8 cellular contexts compared by ENCODE assay signal in the genomic region with DNA sequence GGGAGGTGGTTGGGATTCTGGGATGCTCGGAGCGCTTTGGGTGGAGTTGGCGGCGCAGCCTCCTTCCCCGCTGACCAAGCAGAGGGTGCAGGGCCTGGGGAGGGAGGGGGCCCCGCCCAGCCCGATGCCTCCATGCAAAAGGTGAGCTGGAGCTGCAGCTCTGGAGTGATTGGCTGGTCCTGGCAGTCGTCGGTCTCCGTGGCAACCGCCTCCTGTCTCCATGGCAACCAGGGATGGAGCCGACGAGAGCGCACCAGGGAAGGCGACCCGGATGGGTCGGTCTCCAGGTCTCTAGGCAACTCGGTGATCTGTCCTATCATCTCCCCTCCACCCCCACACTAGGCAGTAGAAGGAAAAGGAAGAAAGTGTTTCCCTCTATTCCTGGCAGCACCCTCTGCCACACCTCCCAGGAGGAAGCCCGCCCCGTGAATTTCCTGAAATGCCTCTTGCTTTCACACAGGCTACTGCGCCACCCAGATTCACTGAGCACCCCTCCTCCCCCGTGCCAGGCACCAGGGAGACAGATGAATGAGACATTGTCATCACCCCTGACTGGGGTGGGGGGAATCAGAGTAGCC. TPM values are rescaled to one million over a fixed set of nuclear protein-coding genes. Genes with fewer than 3 reads are reported as not detected.
DNase-seq lines count a peak whose midpoint lies in the region; ATAC-seq and TF ChIP-seq lines count a peak whose summit lies in the region.

No MANE protein-coding gene starts in this region.

- CTCF ChIA-PET in activated B cell treated with CpG ODN at 0.5 μM for 24 hours (lab: Charles Lee) (no interaction called here), mammary epithelial cell (lab: Charles Lee; ENCODE audit: low non-redundant PET) (no interaction called here)

- peaks cover 8% of the 10 kb centered on the region for H3K9me3 Mint-ChIP-seq in activated B cell treated with CpG ODN at 0.5 μM for 24 hours

- peak overlapping the region; percentile 44 to 51 (median 47) for H3K4me3 ChIP-seq in mammary epithelial cell (replicated peaks in 1 of 3; ENCODE audit: insufficient read depth in 1 of 3, low read depth in 2 of 3, low read length in 3 of 3)
- peak overlapping the region; percentile 72 for H3K4me3 ChIP-seq in iPS-15b (ENCODE audit: low read depth, low read length)
- peak overlapping the region; percentile 51 to 79 (median 60) for H3K4me3 ChIP-seq in sigmoid colon

- intact Hi-C loops in activated B cell treated with CpG ODN at 0.5 μM for 24 hours (cut with micrococcal nuclease): no loop called here
- intact Hi-C loops in mammary epithelial cell (cut with micrococcal nuclease): loop anchor here (10.0 kb wide), 1 partner anchor 105 kb away; no protein-coding TSS in a partner anchor
- intact Hi-C loops in sigmoid colon (cut with DNase I): loop anchor here (5.0 kb wide), 1 partner anchor 87 kb away; the partner anchor contains the start of gene CCM2

- H3K9ac ChIP-seq in mammary epithelial cell (ENCODE audit: insufficient read depth, low read length) (no peak overlapping the region), iPS-15b (ENCODE audit: low read depth, low read length) (no peak overlapping the region)

- peaks cover 9% of the 10 kb centered on the region for H3K4me1 Mint-ChIP-seq in activated B cell treated with CpG ODN at 0.5 μM for 24 hours

- no peaks in the 10 kb centered on the region for H3K36me3 ChIP-seq in mammary epithelial cell (ENCODE audit: insufficient read depth, low read length)
- H3K36me3 ChIP-seq in iPS-15b (ENCODE audit: control insufficient read depth, insufficient read depth, low read length): peaks cover under 1% of the 10 kb centered on the region
- no peaks in the 10 kb centered on the region for H3K36me3 ChIP-seq in sigmoid colon

- in situ Hi-C loops in mammary epithelial cell (cut with MboI; ENCODE audit: low sequenced_read_pairs in 2 of 2): no loop called here

- H3K79me2 ChIP-seq in mammary epithelial cell (ENCODE audit: insufficient read depth, low read length): no peaks in the 10 kb centered on the region

- H3K4me1 ChIP-seq in mammary epithelial cell (ENCODE audit: insufficient read depth, low read length) (peaks cover 22% of the 10 kb centered on the region), iPS-15b (ENCODE audit: control insufficient read depth, insufficient read depth, low read length) (peaks cover 8% of the 10 kb centered on the region), sigmoid colon (peaks cover 0 to 19% (median 10%) of the 10 kb centered on the region in 4 donors)

- POLR2A ChIA-PET in activated B cell treated with CpG ODN at 0.5 μM for 24 hours (lab: Charles Lee): interaction anchor here (0.7 to 1.4 kb wide), 3 partner anchors 22 to 342 kb away, joined by 3 read pairs; partner anchors contain the start of gene TBRG4

- no peak for TF ChIP-seq EP300 in sigmoid colon (IDR thresholded peaks at IDR 0.05)

- dilution Hi-C loops in mammary epithelial cell (cut with HindIII; ENCODE audit: low sequenced_read_pairs): loop anchor here (5.0 kb wide), 1 partner anchor 38 kb away; no protein-coding TSS in a partner anchor

- ATAC-seq in activated B cell treated with CpG ODN at 0.5 μM for 24 hours (ENCODE audit: low read depth) (peak; percentile 57), HG03457 (IDR thresholded peaks at IDR 0.05; ENCODE audit: unreplicated experiment) (no peak), HG02763 (IDR thresholded peaks at IDR 0.05; ENCODE audit: unreplicated experiment) (no peak)

- peaks cover 2% of the 10 kb centered on the region for H3K36me3 Mint-ChIP-seq in activated B cell treated with CpG ODN at 0.5 μM for 24 hours (ENCODE audit: low read depth)

- H3K27ac Mint-ChIP-seq in activated B cell treated with CpG ODN at 0.5 μM for 24 hours: no peak overlapping the region

- TF ChIP-seq CTCF in activated B cell treated with CpG ODN at 0.5 μM for 24 hours (IDR thresholded peaks at IDR 0.05): no peak
- TF ChIP-seq CTCF in mammary epithelial cell (conservative IDR thresholded peaks at IDR 0.05 in 1 of 2, IDR thresholded peaks at IDR 0.05 in 1 of 2; ENCODE audit: extremely low read depth in 1 of 2, insufficient read depth in 1 of 2, low read depth in 1 of 2, low read length in 2 of 2): no peak
- TF ChIP-seq CTCF in sigmoid colon (IDR thresholded peaks at IDR 0.05): no peak

- no TSS peak for BruUV-seq in mammary epithelial cell (replicated peaks; lab: Mats Ljungman, UMichigan)

- peaks cover 11% of the 10 kb centered on the region for H3K27me3 Mint-ChIP-seq in activated B cell treated with CpG ODN at 0.5 μM for 24 hours

- H3K27ac ChIP-seq in mammary epithelial cell (ENCODE audit: insufficient read depth, low read depth, low read length): no peak overlapping the region
- peak overlapping the region; percentile 76 to 82 (median 78) for H3K27ac ChIP-seq in sigmoid colon

- 3% methylated on average over 8 of the region's 22 CpGs for WGBS in mammary epithelial cell (ENCODE audit: low coverage, missing lambda C conversion rate)
- 6 to 8% methylated on average over 22 of the region's 22 CpGs for WGBS in sigmoid colon, 2 donors

- H3K27me3 ChIP-seq in mammary epithelial cell (ENCODE audit: insufficient read depth, low read length) (no peaks in the 10 kb centered on the region), iPS-15b (ENCODE audit: control insufficient read depth, insufficient read depth, low read length) (no peaks in the 10 kb centered on the region), sigmoid colon (no peaks in the 10 kb centered on the region)

- no peaks in the 10 kb centered on the region for H4K20me1 ChIP-seq in mammary epithelial cell (ENCODE audit: insufficient read depth, low read length)

- H3K4me2 ChIP-seq in mammary epithelial cell (ENCODE audit: insufficient read depth, low read depth, low read length): peak overlapping the region; percentile 92

- H2AFZ ChIP-seq in mammary epithelial cell (ENCODE audit: low read depth, low read length): peak overlapping the region; percentile 90

- H3K4me3 Mint-ChIP-seq in activated B cell treated with CpG ODN at 0.5 μM for 24 hours: peak overlapping the region; percentile 78

- TF ChIP-seq POLR2A in sigmoid colon (IDR thresholded peaks at IDR 0.05): no peak

- H3K9me3 ChIP-seq in mammary epithelial cell (replicated peaks; ENCODE audit: insufficient read depth, low read length): no peaks in the 10 kb centered on the region
- H3K9me3 ChIP-seq in iPS-15b (ENCODE audit: control insufficient read depth, insufficient read depth, low read length): no peaks in the 10 kb centered on the region
- no peaks in the 10 kb centered on the region for H3K9me3 ChIP-seq in sigmoid colon

- DNase-seq in COLO829 (ENCODE audit: low spot score) (peak; percentile 82), NCI-H1105 treated with DMSO at 0.1 percent for 48 hours (lab: John Stamatoyannopoulos, UW) (peak; percentile 95), activated B cell treated with CpG ODN at 0.5 μM for 24 hours (no peak), mammary epithelial cell (peak; percentile 57), sigmoid colon (peak; percentile 82)

RNA-seq across cellular contexts. Expression of gene NACAD, which starts 0.6 kb away (rescaled TPM):
- 0.33 and 0.93 TPM in 2 replicates for total RNA-seq in activated B cell treated with CpG ODN at 0.5 μM for 24 hours
- total RNA-seq in mammary epithelial cell: 1 to 10 TPM in 1 of 2 donors, under 1 TPM in 1; 0.17 to 4.6 TPM
- 0.18 TPM for polyA plus RNA-seq in mammary epithelial cell
- 1.7 TPM for polyA minus RNA-seq in mammary epithelial cell
- total RNA-seq in sigmoid colon: 1 to 10 TPM; 3.2 to 8.9 (median 4.9) TPM
- polyA plus RNA-seq in sigmoid colon: 1 to 10 TPM in 1 of 3 donors, under 1 TPM in 2; 0.23 to 1.9 (median 0.60) TPM

RNA-seq across cellular contexts. Expression of gene TBRG4, which starts 22.1 kb away (rescaled TPM):
- total RNA-seq in activated B cell treated with CpG ODN at 0.5 μM for 24 hours: 109 and 128 TPM in 2 replicates
- 10 to 100 TPM; 68.8 to 99.4 TPM for total RNA-seq in mammary epithelial cell
- polyA plus RNA-seq in mammary epithelial cell: 90.6 TPM
- 144 TPM for polyA minus RNA-seq in mammary epithelial cell
- 10 to 100 TPM; 40.3 to 57.1 (median 46.8) TPM for total RNA-seq in sigmoid colon
- polyA plus RNA-seq in sigmoid colon: 10 to 100 TPM; 31.8 to 80.1 (median 44.6) TPM
